17 cellular contexts compared by ENCODE assay signal in genomic region chr2:121189656-121190381, GRCh38.
A peak's percentile ranks its signal among the peaks of the same experiment; 100 is the strongest.
DNase-seq lines count a peak whose midpoint lies in the region; ATAC-seq, FAIRE-seq and TF ChIP-seq lines count a peak whose summit lies in the region.
"Had no signal": no experiment of that assay in that cellular context is flagged by ENCODE, and none has a peak within 500 bp of the region (broad histone marks: within the 10 kb centered on the region; RNA-seq: fewer than 3 reads in every experiment).

No MANE protein-coding gene starts in this region.

- H3K9me3 ChIP-seq in liver (ENCODE audit: control insufficient read depth in 4 of 4, low read length in 3 of 4) (no peaks in the 10 kb centered on the region), HepG2 (ENCODE audit: low read length) (no peaks in the 10 kb centered on the region), K562 (replicated peaks; ENCODE audit: control insufficient read depth, insufficient read depth, low read depth, low read length) (no peaks in the 10 kb centered on the region), upper lobe of right lung (no peaks in the 10 kb centered on the region)
- H3K9me3 ChIP-seq: A549 had no signal

- POLR2A ChIA-PET in HepG2 (lab: Yijun Ruan, JAX): no interaction called here
- POLR2A ChIA-PET in K562 (lab: Yijun Ruan, JAX): no interaction called here

- H3K9ac ChIP-seq in liver (ENCODE audit: low read depth in 1 of 2, low read length in 2 of 2) (no peak overlapping the region), HepG2 (ENCODE audit: insufficient read depth, low read depth, low read length) (no peak overlapping the region), K562 (ENCODE audit: insufficient read depth in 1 of 2, low read depth in 2 of 2, low read length in 2 of 2) (no peak overlapping the region)

- H3K27me3 ChIP-seq in liver (ENCODE audit: control insufficient read depth in 4 of 4, insufficient read depth in 4 of 4, low read length in 3 of 4) (no peaks in the 10 kb centered on the region), HepG2 (ENCODE audit: control insufficient read depth in 1 of 2, insufficient read depth in 2 of 2, low read length in 2 of 2) (peaks cover 9 to 32% of the 10 kb centered on the region in 2 experiments; a peak in 4 of 5 replicates), K562 (ENCODE audit: control insufficient read depth in 2 of 2, insufficient read depth in 2 of 2, low read length in 2 of 2) (peaks cover 6 to 58% of the 10 kb centered on the region in 2 experiments; a peak in 4 of 5 replicates), upper lobe of right lung (no peaks in the 10 kb centered on the region)

- intact Hi-C loops in HepG2 (cut with micrococcal nuclease; ENCODE audit: unreplicated experiment): no loop called here
- intact Hi-C loops in K562 (cut with micrococcal nuclease): no loop called here
- intact Hi-C loops in upper lobe of right lung (cut with DNase I): no loop called here

- H3K27ac ChIP-seq in liver (ENCODE audit: low read depth in 1 of 2, low read length in 2 of 2) (no peak overlapping the region), HepG2 (ENCODE audit: extremely low read length, insufficient read depth, low read length) (no peak overlapping the region), K562 (ENCODE audit: extremely low read depth, low read depth, low read length) (no peak overlapping the region), upper lobe of right lung (no peak overlapping the region)
- H3K27ac ChIP-seq: A549 had no signal

- ATAC-seq in HepG2 (no peak), K562 (no peak), upper lobe of right lung (peak; percentile 9), GM21367 (IDR thresholded peaks at IDR 0.05; ENCODE audit: unreplicated experiment) (no peak)
- ATAC-seq: A549 had no signal

- TF ChIP-seq RAD21 in liver (IDR thresholded peaks at IDR 0.05) (no peak), HepG2 (CRISPR knock-in tag; IDR thresholded peaks at IDR 0.05) (no peak), K562 (CRISPR knock-in tag; conservative IDR thresholded peaks at IDR 0.05 in 1 of 2, IDR thresholded peaks at IDR 0.05 in 1 of 2) (no peak)

- CTCF ChIA-PET in HepG2 (lab: Yijun Ruan, JAX; ENCODE audit: low intra/inter-chr PET ratio, low total read pairs): no interaction called here
- CTCF ChIA-PET in K562 (lab: Yijun Ruan, JAX; ENCODE audit: low intra/inter-chr PET ratio): no interaction called here

- H3K9me1 ChIP-seq in K562 (ENCODE audit: control insufficient read depth, insufficient read depth, low read length): no peaks in the 10 kb centered on the region

- in situ Hi-C loops in HepG2 (cut with HindIII; ENCODE audit: extremely low pct_ligation_motif_present, low pct_unique_long_range_greater_than_20kb) (no loop called here), K562 (cut with MboI) (no loop called here)

- no peak for TF ChIP-seq POLR2A in HepG2 (IDR thresholded peaks at IDR 0.05; ENCODE audit: insufficient read depth in 1 of 2, low read depth in 2 of 2, low read length in 2 of 2)
- TF ChIP-seq POLR2A in K562 (conservative IDR thresholded peaks at IDR 0.05): no peak

- H3K4me3 ChIP-seq in liver (ENCODE audit: low read depth in 1 of 3, low read length in 3 of 3): no peak overlapping the region
- H3K4me3 ChIP-seq in HepG2 (replicated peaks in 1 of 3; ENCODE audit: insufficient read depth in 1 of 3, low read depth in 2 of 3, low read length in 3 of 3): no peak overlapping the region
- H3K4me3 ChIP-seq in K562: no peak overlapping the region
- H3K4me3 ChIP-seq in upper lobe of right lung: no peak overlapping the region
- H3K4me3 ChIP-seq: A549 had no signal

- BruUV-seq in HepG2 (replicated peaks; lab: Mats Ljungman, UMichigan) (no TSS peak), K562 (replicated peaks; lab: Mats Ljungman, UMichigan) (no TSS peak)

- TF ChIP-seq CTCF in liver (IDR thresholded peaks at IDR 0.05; ENCODE audit: low read depth, low read length, missing input control) (no peak), HepG2 (CRISPR knock-in tag; IDR thresholded peaks at IDR 0.05) (no peak), K562 (IDR thresholded peaks at IDR 0.05 in 2 of 3, conservative IDR thresholded peaks at IDR 0.05 in 1 of 3; ENCODE audit: insufficient read depth in 2 of 3, low read depth in 1 of 3, low read length in 3 of 3) (no peak), upper lobe of right lung (IDR thresholded peaks at IDR 0.05) (no peak)

- no peak for TF ChIP-seq EP300 in HepG2 (IDR thresholded peaks at IDR 0.05; ENCODE audit: low read depth in 2 of 2, low read length in 2 of 2)
- TF ChIP-seq EP300 in HepG2 (CRISPR knock-in tag; IDR thresholded peaks at IDR 0.05; ENCODE audit: borderline replicate concordance): no peak
- no peak for TF ChIP-seq EP300 in K562 (IDR thresholded peaks at IDR 0.05; ENCODE audit: low read length)

- 70% methylated on average over 7 of the region's 7 CpGs for WGBS in liver
- 7% methylated on average over 3 of the region's 7 CpGs for WGBS in HepG2 (ENCODE audit: low lambda C conversion rate)
- WGBS in K562 (ENCODE audit: insufficient coverage, low coverage, missing lambda C conversion rate): 9% methylated on average over 7 of the region's 7 CpGs

- H3K4me1 ChIP-seq in liver (ENCODE audit: control insufficient read depth in 4 of 4, insufficient read depth in 4 of 4, low read length in 3 of 4) (peaks cover 0 to 2% (median 0%) of the 10 kb centered on the region in 4 donors), HepG2 (ENCODE audit: insufficient read depth, low read length) (no peaks in the 10 kb centered on the region), K562 (replicated peaks in 1 of 2; ENCODE audit: control insufficient read depth in 2 of 2, insufficient read depth in 2 of 2, low read length in 2 of 2) (no peaks in the 10 kb centered on the region; a peak in 1 of 5 replicates), upper lobe of right lung (no peaks in the 10 kb centered on the region)
- H3K4me1 ChIP-seq: A549 had no signal

- H2AFZ ChIP-seq in HepG2 (ENCODE audit: low read length) (no peak overlapping the region), K562 (ENCODE audit: low read depth, low read length) (no peak overlapping the region)

- H3K79me2 ChIP-seq in HepG2 (ENCODE audit: insufficient read depth, low read length): no peaks in the 10 kb centered on the region
- no peaks in the 10 kb centered on the region for H3K79me2 ChIP-seq in K562 (ENCODE audit: control insufficient read depth, insufficient read depth, low read length)

- H3K36me3 ChIP-seq in liver (ENCODE audit: control insufficient read depth in 4 of 4, insufficient read depth in 3 of 4, low read depth in 1 of 4, low read length in 3 of 4): no peaks in the 10 kb centered on the region
- H3K36me3 ChIP-seq in HepG2 (replicated peaks in 1 of 2; ENCODE audit: control insufficient read depth in 1 of 2, insufficient read depth in 2 of 2, low read length in 2 of 2): no peaks in the 10 kb centered on the region
- no peaks in the 10 kb centered on the region for H3K36me3 ChIP-seq in K562 (ENCODE audit: control insufficient read depth, insufficient read depth, low read length)
- no peaks in the 10 kb centered on the region for H3K36me3 ChIP-seq in upper lobe of right lung

- FAIRE-seq in HepG2 (lab: Jason Lieb, UNC) (no peak), K562 (lab: Jason Lieb, UNC) (no peak)
- FAIRE-seq: A549 had no signal

- DNase-seq in HepG2 (ENCODE audit: low spot score) (no peak), K562 (ENCODE audit: extremely low read depth in 1 of 4, low spot score in 3 of 4) (no peak), mesenteric fat pad (ENCODE audit: low spot score) (peak; percentile 74), upper lobe of right lung (no peak), NCI-H446 treated with DMSO at 0.1 percent for 48 hours (lab: John Stamatoyannopoulos, UW) (no peak)
- DNase-seq in activated CD8-positive, alpha-beta memory T cell treated with anti-CD3 and anti-CD28 coated beads, Interleukin-2, amount 50 U/mL, for 48 hours: no peak
- DNase-seq: CD4-positive, alpha-beta T cell; GOT3; HFFc6; NCI-H1417; NCI-H2029 treated with DMSO at 0.1 percent for 48 hours; NCI-H2227 treated with DMSO at 0.1 percent for 48 hours; NCI-H526 treated with DMSO at 0.1 percent for 48 hours; SHP77 treated with DMSO at 0.1 percent for 48 hours had no signal

- H4K20me1 ChIP-seq in HepG2 (ENCODE audit: insufficient read depth, low read length) (no peaks in the 10 kb centered on the region; the same call in 1 of the 2 replicates), K562 (replicated peaks; ENCODE audit: control insufficient read depth, insufficient read depth, low read length) (no peaks in the 10 kb centered on the region; the same call in 1 of the 2 replicates)

- no peak overlapping the region for H3K4me2 ChIP-seq in HepG2 (ENCODE audit: low read depth, low read length)
- no peak overlapping the region for H3K4me2 ChIP-seq in K562 (ENCODE audit: insufficient read depth, low read length)
- H3K4me2 ChIP-seq: A549 had no signal

TF ChIP-seq in HepG2, 621 proteins besides CTCF, POLR2A, EP300 and RAD21 (continues in another document):
- TF ChIP-seq, protein P1, sequence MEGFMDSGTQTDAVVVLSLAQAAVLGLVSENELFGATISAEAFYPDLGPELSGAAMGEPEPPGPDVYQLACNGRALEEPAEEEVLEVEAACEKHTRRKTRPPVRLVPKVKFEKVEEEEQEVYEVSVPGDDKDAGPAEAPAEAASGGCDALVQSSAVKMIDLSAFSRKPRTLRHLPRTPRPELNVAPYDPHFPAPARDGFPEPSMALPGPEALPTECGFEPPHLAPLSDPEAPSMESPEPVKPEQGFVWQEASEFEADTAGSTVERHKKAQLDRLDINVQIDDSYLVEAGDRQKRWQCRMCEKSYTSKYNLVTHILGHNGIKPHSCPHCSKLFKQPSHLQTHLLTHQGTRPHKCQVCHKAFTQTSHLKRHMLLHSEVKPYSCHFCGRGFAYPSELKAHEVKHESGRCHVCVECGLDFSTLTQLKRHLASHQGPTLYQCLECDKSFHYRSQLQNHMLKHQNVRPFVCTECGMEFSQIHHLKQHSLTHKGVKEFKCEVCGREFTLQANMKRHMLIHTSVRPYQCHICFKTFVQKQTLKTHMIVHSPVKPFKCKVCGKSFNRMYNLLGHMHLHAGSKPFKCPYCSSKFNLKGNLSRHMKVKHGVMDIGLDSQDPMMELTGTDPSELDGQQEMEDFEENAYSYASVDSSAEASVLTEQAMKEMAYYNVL (CRISPR knock-in tag; IDR thresholded peaks at IDR 0.05; ENCODE audit: borderline replicate concordance): no peak

TF ChIP-seq in K562, 482 proteins besides CTCF, POLR2A, EP300 and RAD21 (continues in another document):
- peak; percentile 56 for TF ChIP-seq NFIC (IDR thresholded peaks at IDR 0.05)
